In the genomic region with DNA sequence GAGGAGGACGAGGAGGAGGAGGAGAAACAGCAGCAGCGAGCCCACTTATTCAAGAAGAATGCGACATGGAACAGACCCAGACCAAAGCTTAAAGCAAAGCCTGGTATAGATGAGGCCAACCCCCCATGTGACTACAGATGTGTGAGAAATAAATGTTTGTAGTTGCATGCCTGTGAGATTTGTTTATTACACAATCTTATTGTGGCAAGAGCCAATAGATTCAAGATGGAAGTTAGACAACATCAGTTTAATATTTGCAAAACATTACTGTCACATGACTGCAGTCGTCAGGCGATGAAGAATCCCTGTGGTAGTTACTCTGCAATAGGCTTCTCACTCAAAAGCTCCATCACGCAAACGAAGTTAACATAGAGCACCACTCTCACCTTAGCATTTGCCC, we compare ENCODE assay signal across 33 cellular contexts. TPM values are rescaled to one million over a fixed set of nuclear protein-coding genes. Genes with fewer than 3 reads are reported as not detected.
"Had no signal": no experiment of that assay in that cellular context is flagged by ENCODE, and none has a peak within 500 bp of the region (broad histone marks: within the 10 kb centered on the region; RNA-seq: fewer than 3 reads in every experiment).

No MANE protein-coding gene starts in this region.

- ATAC-seq: activated CD8-positive, alpha-beta memory T cell treated with anti-CD3 and anti-CD28 coated beads, Interleukin-2, amount 10 ng/mL, durations not matched to agents 7 days and 5 days had no signal

- DNase-seq: activated CD4-positive, alpha-beta memory T cell treated with anti-CD3 and anti-CD28 coated beads, Interleukin-2, amount 10 ng/mL, durations not matched to agents 7 days and 5 days; activated CD4-positive, alpha-beta T cell treated with anti-CD3 and anti-CD28 coated beads for 1 hour; activated CD4-positive, alpha-beta T cell treated with anti-CD3 and anti-CD28 coated beads for 48 hours; activated CD4-positive, CD25-positive, alpha-beta regulatory T cell; activated CD8-positive, alpha-beta memory T cell treated with anti-CD3 and anti-CD28 coated beads for 24 hours; activated CD8-positive, alpha-beta memory T cell treated with anti-CD3 and anti-CD28 coated beads, Interleukin-2, amount 10 ng/mL, durations not matched to agents 7 days and 5 days; activated CD8-positive, alpha-beta memory T cell treated with anti-CD3 and anti-CD28 coated beads, Interleukin-2, amount 50 U/mL, for 48 hours; activated effector memory CD4-positive, alpha-beta T cell treated with Interleukin-2 at 50 U/mL for 16 hours; activated naive CD4-positive, alpha-beta T cell treated with anti-CD3 and anti-CD28 coated beads, Interleukin-2, amount 50 U/mL, for 16 hours; activated naive CD8-positive, alpha-beta T cell treated with anti-CD3 and anti-CD28 coated beads for 36 hours; activated T-cell treated with anti-CD3 and anti-CD28 coated beads, Interleukin-2, amount 50 U/mL, for 48 hours; amniotic stem cell; aorta; brain microvascular endothelial cell; central memory CD4-positive, alpha-beta T cell; NCI-H1092 treated with DMSO at 0.1 percent for 48 hours; NCI-H146; NCI-H187; NCI-H2029 treated with DMSO at 0.1 percent for 48 hours; NCI-H2107; NCI-H2171; NCI-H2227 treated with DMSO at 0.1 percent for 48 hours; NCI-H446; NCI-H510A treated with DMSO at 0.1 percent for 48 hours; NCI-H526 treated with DMSO at 0.1 percent for 48 hours; NCI-H774; OCI-M1; Right ventricle myocardium superior; SW 1271; T-helper 1 cell; T-helper 2 cell; T-helper 9 cell; WERI-Rb-1 had no signal

RNA-seq across cellular contexts. Expression of gene SLC35F4, which starts 17.2 kb away (rescaled TPM):
- polyA plus RNA-seq: aorta had no signal
